In the genomic region with DNA sequence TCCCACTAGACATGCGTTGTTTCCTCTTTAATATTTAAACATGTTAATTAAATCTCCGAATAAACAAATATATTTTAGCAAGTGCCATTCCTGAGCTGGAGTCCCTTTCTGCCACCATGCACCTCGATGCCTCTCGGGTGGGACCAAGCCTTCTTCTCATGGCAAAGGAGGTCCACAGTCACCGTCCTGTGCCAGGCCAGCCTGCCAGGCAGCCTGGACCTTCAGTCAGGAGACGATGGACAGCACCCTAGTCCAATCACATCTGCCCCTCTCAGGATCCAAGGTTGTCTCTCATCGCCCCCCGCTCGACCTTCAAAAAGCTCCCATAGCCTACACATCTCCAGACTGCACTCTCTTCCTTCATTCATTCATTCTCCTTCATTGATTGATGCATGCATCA, we compare ENCODE assay signal across 27 cellular contexts. TPM values are rescaled to one million over a fixed set of nuclear protein-coding genes. Genes with fewer than 3 reads are reported as not detected.
A peak's percentile ranks its signal among the peaks of the same experiment; 100 is the strongest.
DNase-seq lines count a peak whose midpoint lies in the region; ATAC-seq, FAIRE-seq and TF ChIP-seq lines count a peak whose summit lies in the region.
"Had no signal": no experiment of that assay in that cellular context is flagged by ENCODE, and none has a peak within 500 bp of the region (broad histone marks: within the 10 kb centered on the region; RNA-seq: fewer than 3 reads in every experiment).

No MANE protein-coding gene starts in this region.

- H3K27ac ChIP-seq in kidney (ENCODE audit: low read depth in 2 of 2, low read length in 2 of 2): no peak overlapping the region
- H3K27ac ChIP-seq in upper lobe of right lung: no peak overlapping the region
- H3K27ac ChIP-seq: BLaER1 had no signal

- no peak overlapping the region for H3K9ac ChIP-seq in kidney (ENCODE audit: low read length in 2 of 2)
- H3K9ac ChIP-seq: BLaER1 had no signal

- H3K4me3 Mint-ChIP-seq in brain: no peak overlapping the region
- H3K4me3 Mint-ChIP-seq: CD14-positive monocyte; CD4-positive, alpha-beta memory T cell; CD4-positive, CD25-positive, alpha-beta regulatory T cell; CD8-positive, alpha-beta memory T cell had no signal

- FAIRE-seq in kidney (lab: Jason Lieb, UNC): no peak
- FAIRE-seq: A204.1, GM12878, GM12892, GM18507 had no signal

- intact Hi-C loops in kidney (cut with DNase I) (no loop called here), upper lobe of right lung (cut with DNase I) (no loop called here), cardiac septum (cut with DNase I) (no loop called here)

- H3K9me3 ChIP-seq in kidney (ENCODE audit: control insufficient read depth in 1 of 2, low read length in 2 of 2) (no peaks in the 10 kb centered on the region), upper lobe of right lung (no peaks in the 10 kb centered on the region)
- H3K9me3 ChIP-seq: BE2C, BLaER1 had no signal

- ATAC-seq in upper lobe of right lung: no peak
- ATAC-seq: GM12878 had no signal

- DNase-seq in kidney: peak; percentile 39
- peak; percentile 26 for DNase-seq in upper lobe of right lung
- no peak for DNase-seq in HuH-7 (ENCODE audit: low spot score)
- no peak for DNase-seq in cardiac septum (ENCODE audit: low spot score)
- DNase-seq: 8988T; ACHN; BE2C; C1 segment of cervical spinal cord; CD4-positive, alpha-beta memory T cell; CD4-positive, CD25-positive, alpha-beta regulatory T cell; COR-L47; DMS 273 treated with DMSO at 0.1 percent for 48 hours; DMS153; DMS53; DMS79; DND-41; EL; GDM1 had no signal

- H3K36me3 Mint-ChIP-seq in brain: peaks cover 29% of the 10 kb centered on the region
- H3K36me3 Mint-ChIP-seq: CD14-positive monocyte; CD4-positive, alpha-beta memory T cell; CD4-positive, CD25-positive, alpha-beta regulatory T cell; CD8-positive, alpha-beta memory T cell had no signal

- H3K36me3 ChIP-seq in kidney (ENCODE audit: control insufficient read depth in 1 of 2, insufficient read depth in 2 of 2, low read length in 2 of 2): no peaks in the 10 kb centered on the region
- no peaks in the 10 kb centered on the region for H3K36me3 ChIP-seq in upper lobe of right lung
- H3K36me3 ChIP-seq: BE2C, BLaER1 had no signal

- H3K4me1 Mint-ChIP-seq in brain: peaks cover 35% of the 10 kb centered on the region
- H3K4me1 Mint-ChIP-seq: CD14-positive monocyte; CD4-positive, alpha-beta memory T cell; CD4-positive, CD25-positive, alpha-beta regulatory T cell; CD8-positive, alpha-beta memory T cell had no signal

- H3K9me3 Mint-ChIP-seq in brain: peaks cover 2 to 17% (median 5%) of the 10 kb centered on the region in 5 experiments
- H3K9me3 Mint-ChIP-seq: CD8-positive, alpha-beta memory T cell had no signal

- H3K4me3 ChIP-seq in kidney (ENCODE audit: low read length in 2 of 2) (no peak overlapping the region), upper lobe of right lung (no peak overlapping the region)
- H3K4me3 ChIP-seq: BLaER1, GM12878 had no signal

- H3K27me3 ChIP-seq in upper lobe of right lung: no peaks in the 10 kb centered on the region
- H3K27me3 ChIP-seq: BE2C, BLaER1 had no signal

- TF ChIP-seq CTCF in brain (conservative IDR thresholded peaks at IDR 0.05) (no peak), kidney (IDR thresholded peaks at IDR 0.05; ENCODE audit: borderline replicate concordance, extremely low read depth, insufficient read depth) (no peak), upper lobe of right lung (IDR thresholded peaks at IDR 0.05) (no peak)

- H3K27ac Mint-ChIP-seq in brain: peak overlapping the region in 3 of 5 experiments; percentile 0 to 73 (median 28)
- H3K27ac Mint-ChIP-seq: CD4-positive, CD25-positive, alpha-beta regulatory T cell had no signal

- H3K4me1 ChIP-seq in kidney (ENCODE audit: control insufficient read depth in 1 of 2, insufficient read depth in 1 of 2, low read depth in 1 of 2, low read length in 2 of 2) (no peaks in the 10 kb centered on the region), upper lobe of right lung (peaks cover 4% of the 10 kb centered on the region)
- H3K4me1 ChIP-seq: BE2C, BLaER1 had no signal

- H3K27me3 Mint-ChIP-seq in brain: no peaks in the 10 kb centered on the region

RNA-seq across cellular contexts. Expression of gene NTRK3, which starts 22.6 kb away (rescaled TPM):
- 12.5 TPM for polyA plus RNA-seq in brain (ENCODE audit: insufficient read depth, low read depth, low replicate concordance)
- 25.5 TPM for total RNA-seq in kidney
- polyA plus RNA-seq in kidney (ENCODE audit: insufficient read depth, low read depth, low replicate concordance): 8.9 TPM
- total RNA-seq in upper lobe of right lung: 2.8 TPM
- 3.7 TPM for total RNA-seq in cardiac septum
- total RNA-seq: A673; CD4-positive, CD25-positive, alpha-beta regulatory T cell; GM12878 had no signal
- polyA plus RNA-seq: CD14-positive monocyte; CD4-positive, alpha-beta memory T cell; CD4-positive, CD25-positive, alpha-beta regulatory T cell; CD8-positive, alpha-beta memory T cell; GM12878 had no signal

Comparison
In these comparisons a context has a peak if more than half of its experiments do, and no peak if none do; other contexts are left out.
1. DNase-seq: peak in kidney (single experiment) and upper lobe of right lung (single experiment); none in HuH-7 (single experiment) and cardiac septum (single experiment).